ENCODE assay signal across 1 cellular context in genomic region chr12:1620093-1620492, GRCh38.
TF ChIP-seq lines count a peak whose summit lies in the region.

No MANE protein-coding gene starts in this region.

TF ChIP-seq in K562, 482 proteins besides CTCF, POLR2A, EP300 and RAD21:
- TF ChIP-seq ATF3 (IDR thresholded peaks at IDR 0.05), result peak; percentile 34; the same call in 1 of the 2 replicates
- no peak for TF ChIP-seq ATF3 (CRISPR knock-in tag; conservative IDR thresholded peaks at IDR 0.05)
- TF ChIP-seq MLX (CRISPR knock-in tag; conservative IDR thresholded peaks at IDR 0.05), result no peak
- no peak for TF ChIP-seq KLF6 (CRISPR knock-in tag; IDR thresholded peaks at IDR 0.05; ENCODE audit: borderline replicate concordance)
- no peak for TF ChIP-seq HMG20B (CRISPR knock-in tag; IDR thresholded peaks at IDR 0.05)
